In genomic region chr5:77885501-77885900, GRCh38 we compare ENCODE assay signal across 30 cellular contexts.
"Had no signal": no experiment of that assay in that cellular context is flagged by ENCODE, and none has a peak within 500 bp of the region (broad histone marks: within the 10 kb centered on the region; RNA-seq: fewer than 3 reads in every experiment).

No MANE protein-coding gene starts in this region.

- H3K27ac Mint-ChIP-seq: activated B cell treated with CpG ODN at 0.5 μM for 24 hours; activated CD4-positive, alpha-beta memory T cell treated with anti-CD3 and anti-CD28 coated beads for 36 hours; activated CD4-positive, alpha-beta T cell treated with anti-CD3 and anti-CD28 coated beads, Interleukin-2, amount 10 ng/mL, durations not matched to agents 7 days and 5 days; activated naive CD4-positive, alpha-beta T cell treated with anti-CD3 and anti-CD28 coated beads, Interleukin-2, amount 50 U/mL, for 24 hours; activated T-cell treated with anti-CD3 and anti-CD28 coated beads, Interleukin-2, amount 50 U/mL, for 72 hours; T-cell had no signal

- FAIRE-seq: bronchial epithelial cell, TTC549 had no signal

- ATAC-seq: activated T-cell treated with anti-CD3 and anti-CD28 coated beads, Interleukin-2, amount 50 U/mL, for 72 hours; Panc1; Right ventricle myocardium inferior; T-cell had no signal

- H3K4me3 ChIP-seq: SK-N-MC had no signal

- H3K4me2 ChIP-seq: KMS-11 had no signal

- H3K9ac ChIP-seq: KMS-11 had no signal

- DNase-seq: activated B cell treated with CpG ODN at 0.5 μM for 24 hours; activated CD4-positive, alpha-beta memory T cell treated with anti-CD3 and anti-CD28 coated beads for 36 hours; activated CD4-positive, alpha-beta T cell treated with anti-CD3 and anti-CD28 coated beads for 1 hour; activated CD4-positive, alpha-beta T cell treated with anti-CD3 and anti-CD28 coated beads, Interleukin-2, amount 10 ng/mL, durations not matched to agents 7 days and 5 days; activated CD8-positive, alpha-beta memory T cell treated with anti-CD3 and anti-CD28 coated beads, Interleukin-2, amount 50 U/mL, for 4 hours; activated naive CD4-positive, alpha-beta T cell; activated T-cell treated with anti-CD3 and anti-CD28 coated beads, Interleukin-2, amount 50 U/mL, for 72 hours; aorta; central memory CD4-positive, alpha-beta T cell; MV-4-11; NCI-H1092 treated with DMSO at 0.1 percent for 48 hours; NCI-H1417 treated with DMSO at 0.1 percent for 48 hours; NCI-H1694; NCI-H2081; NCI-H446 treated with DMSO at 0.1 percent for 48 hours; NCI-H524 treated with DMSO at 0.1 percent for 48 hours; NCI-H82; NK-92 treated with Interleukin-12 subunit alpha and Interleukin-12 subunit beta, amount 100 ng/mL, for 24 hours; OCI-M1; RPMI8226; T-cell; T-helper 2 cell; T1000 had no signal

- H3K4me1 Mint-ChIP-seq: activated B cell treated with CpG ODN at 0.5 μM for 24 hours had no signal

- H3K36me3 Mint-ChIP-seq: activated CD4-positive, alpha-beta memory T cell treated with anti-CD3 and anti-CD28 coated beads for 36 hours; activated naive CD4-positive, alpha-beta T cell treated with anti-CD3 and anti-CD28 coated beads, Interleukin-2, amount 50 U/mL, for 24 hours; T-cell had no signal

- H3K4me3 Mint-ChIP-seq: activated B cell treated with CpG ODN at 0.5 μM for 24 hours; activated CD4-positive, alpha-beta memory T cell treated with anti-CD3 and anti-CD28 coated beads for 36 hours; activated CD4-positive, alpha-beta T cell treated with anti-CD3 and anti-CD28 coated beads, Interleukin-2, amount 10 ng/mL, durations not matched to agents 7 days and 5 days; activated naive CD4-positive, alpha-beta T cell treated with anti-CD3 and anti-CD28 coated beads, Interleukin-2, amount 50 U/mL, for 24 hours; activated T-cell treated with anti-CD3 and anti-CD28 coated beads, Interleukin-2, amount 50 U/mL, for 72 hours; T-cell had no signal

- H3K27ac ChIP-seq: KMS-11, SK-N-MC had no signal

- H3K9me3 Mint-ChIP-seq: activated B cell treated with CpG ODN at 0.5 μM for 24 hours; activated CD4-positive, alpha-beta memory T cell treated with anti-CD3 and anti-CD28 coated beads for 36 hours; activated CD4-positive, alpha-beta T cell treated with anti-CD3 and anti-CD28 coated beads, Interleukin-2, amount 10 ng/mL, durations not matched to agents 7 days and 5 days; activated naive CD4-positive, alpha-beta T cell treated with anti-CD3 and anti-CD28 coated beads, Interleukin-2, amount 50 U/mL, for 24 hours; T-cell had no signal
